ENCODE assay signal across 32 cellular contexts in genomic region chr1:18264450-18265000, GRCh38.
"Had no signal": no experiment of that assay in that cellular context is flagged by ENCODE, and none has a peak within 500 bp of the region (broad histone marks: within the 10 kb centered on the region; RNA-seq: fewer than 3 reads in every experiment).

No MANE protein-coding gene starts in this region.

- H3K36me3 Mint-ChIP-seq: activated CD4-positive, alpha-beta memory T cell treated with anti-CD3 and anti-CD28 coated beads for 36 hours; activated CD8-positive, alpha-beta memory T cell treated with anti-CD3 and anti-CD28 coated beads, Interleukin-2, amount 10 ng/mL, durations not matched to agents 7 days and 5 days; activated naive CD4-positive, alpha-beta T cell treated with anti-CD3 and anti-CD28 coated beads, Interleukin-2, amount 50 U/mL, for 24 hours; activated naive CD8-positive, alpha-beta T cell treated with anti-CD3 and anti-CD28 coated beads for 36 hours had no signal

- H3K4me3 ChIP-seq: adrenal gland, body of pancreas, esophagus muscularis mucosa, gastrocnemius medialis had no signal

- H3K36me3 ChIP-seq: adrenal gland, esophagus muscularis mucosa, gastrocnemius medialis had no signal

- H3K27ac Mint-ChIP-seq: activated B cell treated with CpG ODN at 0.5 μM for 24 hours; activated CD4-positive, alpha-beta memory T cell treated with anti-CD3 and anti-CD28 coated beads for 36 hours; activated CD4-positive, alpha-beta T cell treated with anti-CD3 and anti-CD28 coated beads for 36 hours; activated CD4-positive, alpha-beta T cell treated with anti-CD3 and anti-CD28 coated beads, Interleukin-2, amount 10 ng/mL, durations not matched to agents 24 days and 14 days; activated CD8-positive, alpha-beta memory T cell treated with anti-CD3 and anti-CD28 coated beads, Interleukin-2, amount 10 ng/mL, durations not matched to agents 7 days and 5 days; activated CD8-positive, alpha-beta T cell treated with anti-CD3 and anti-CD28 coated beads, Interleukin-2, amount 10 ng/mL, durations not matched to agents 7 days and 5 days; activated naive CD4-positive, alpha-beta T cell treated with anti-CD3 and anti-CD28 coated beads for 36 hours; activated naive CD4-positive, alpha-beta T cell treated with anti-CD3 and anti-CD28 coated beads, Interleukin-2, amount 50 U/mL, for 24 hours; activated naive CD8-positive, alpha-beta T cell treated with anti-CD3 and anti-CD28 coated beads for 36 hours; activated naive CD8-positive, alpha-beta T cell treated with anti-CD3 and anti-CD28 coated beads, Interleukin-2, amount 50 U/mL, for 24 hours; activated T-helper 1 cell treated with anti-CD3 and anti-CD28 coated beads, Interleukin-12 subunit alpha, Interleukin-12 subunit beta, Interleukin-2, Interleukin-4 antibody, amounts not matched to agents 30 ng/mL and 10 ng/mL and 1 ng/mL, durations not matched to agents 14 hours and 24 hours and 36 hours; activated T-helper 2 cell treated with anti-CD3 and anti-CD28 coated beads, Interferon-gamma antibody, Interleukin-2, Interleukin-4, amounts not matched to agents 10 μg/mL and 5 μg/mL and 100 μg/mL, durations not matched to agents 14 hours and 24 hours and 36 hours; effector memory CD8-positive, alpha-beta T cell had no signal

- H3K4me1 ChIP-seq: adrenal gland, body of pancreas, esophagus muscularis mucosa, foreskin keratinocyte, gastrocnemius medialis had no signal

- ATAC-seq: activated CD4-positive, alpha-beta T cell treated with anti-CD3 and anti-CD28 coated beads for 36 hours; activated CD8-positive, alpha-beta memory T cell treated with anti-CD3 and anti-CD28 coated beads, Interleukin-2, amount 10 ng/mL, durations not matched to agents 7 days and 5 days; activated CD8-positive, alpha-beta T cell treated with anti-CD3 and anti-CD28 coated beads, Interleukin-2, amount 10 ng/mL, durations not matched to agents 7 days and 5 days; activated naive CD8-positive, alpha-beta T cell treated with anti-CD3 and anti-CD28 coated beads, Interleukin-2, amount 50 U/mL, for 24 hours; body of pancreas; effector memory CD8-positive, alpha-beta T cell; foreskin keratinocyte; gastrocnemius medialis had no signal

- H3K9me3 Mint-ChIP-seq: activated B cell treated with CpG ODN at 0.5 μM for 24 hours; activated CD4-positive, alpha-beta memory T cell treated with anti-CD3 and anti-CD28 coated beads for 36 hours; activated CD4-positive, alpha-beta T cell treated with anti-CD3 and anti-CD28 coated beads, Interleukin-2, amount 10 ng/mL, durations not matched to agents 24 days and 14 days; activated naive CD4-positive, alpha-beta T cell treated with anti-CD3 and anti-CD28 coated beads for 36 hours; activated naive CD4-positive, alpha-beta T cell treated with anti-CD3 and anti-CD28 coated beads, Interleukin-2, amount 50 U/mL, for 24 hours; activated naive CD8-positive, alpha-beta T cell treated with anti-CD3 and anti-CD28 coated beads for 36 hours; activated naive CD8-positive, alpha-beta T cell treated with anti-CD3 and anti-CD28 coated beads, Interleukin-2, amount 50 U/mL, for 24 hours; activated T-helper 1 cell treated with anti-CD3 and anti-CD28 coated beads, Interleukin-12 subunit alpha, Interleukin-12 subunit beta, Interleukin-2, Interleukin-4 antibody, amounts not matched to agents 30 ng/mL and 10 ng/mL and 1 ng/mL, durations not matched to agents 14 hours and 24 hours and 36 hours; activated T-helper 2 cell treated with anti-CD3 and anti-CD28 coated beads, Interferon-gamma antibody, Interleukin-2, Interleukin-4, amounts not matched to agents 10 μg/mL and 5 μg/mL and 100 μg/mL, durations not matched to agents 14 hours and 24 hours and 36 hours; effector memory CD8-positive, alpha-beta T cell had no signal

- H3K27ac ChIP-seq: adrenal gland, body of pancreas, esophagus muscularis mucosa, foreskin keratinocyte, gastrocnemius medialis, VCaP had no signal

- H3K4me3 Mint-ChIP-seq: activated B cell treated with CpG ODN at 0.5 μM for 24 hours; activated CD4-positive, alpha-beta memory T cell treated with anti-CD3 and anti-CD28 coated beads for 36 hours; activated CD4-positive, alpha-beta T cell treated with anti-CD3 and anti-CD28 coated beads for 36 hours; activated CD4-positive, alpha-beta T cell treated with anti-CD3 and anti-CD28 coated beads, Interleukin-2, amount 10 ng/mL, durations not matched to agents 24 days and 14 days; activated CD8-positive, alpha-beta memory T cell treated with anti-CD3 and anti-CD28 coated beads, Interleukin-2, amount 10 ng/mL, durations not matched to agents 7 days and 5 days; activated CD8-positive, alpha-beta T cell treated with anti-CD3 and anti-CD28 coated beads, Interleukin-2, amount 10 ng/mL, durations not matched to agents 7 days and 5 days; activated naive CD4-positive, alpha-beta T cell treated with anti-CD3 and anti-CD28 coated beads for 36 hours; activated naive CD4-positive, alpha-beta T cell treated with anti-CD3 and anti-CD28 coated beads, Interleukin-2, amount 50 U/mL, for 24 hours; activated naive CD8-positive, alpha-beta T cell treated with anti-CD3 and anti-CD28 coated beads for 36 hours; activated naive CD8-positive, alpha-beta T cell treated with anti-CD3 and anti-CD28 coated beads, Interleukin-2, amount 50 U/mL, for 24 hours; activated T-helper 1 cell treated with anti-CD3 and anti-CD28 coated beads, Interleukin-12 subunit alpha, Interleukin-12 subunit beta, Interleukin-2, Interleukin-4 antibody, amounts not matched to agents 30 ng/mL and 10 ng/mL and 1 ng/mL, durations not matched to agents 14 hours and 24 hours and 36 hours; effector memory CD8-positive, alpha-beta T cell had no signal

- H3K27me3 Mint-ChIP-seq: activated CD4-positive, alpha-beta T cell treated with anti-CD3 and anti-CD28 coated beads, Interleukin-2, amount 10 ng/mL, durations not matched to agents 24 days and 14 days; activated CD8-positive, alpha-beta memory T cell treated with anti-CD3 and anti-CD28 coated beads, Interleukin-2, amount 10 ng/mL, durations not matched to agents 7 days and 5 days had no signal

- H3K27me3 ChIP-seq: adrenal gland, body of pancreas, foreskin keratinocyte had no signal

- H3K4me1 Mint-ChIP-seq: activated B cell treated with CpG ODN at 0.5 μM for 24 hours; activated CD4-positive, alpha-beta T cell treated with anti-CD3 and anti-CD28 coated beads for 36 hours; activated CD4-positive, alpha-beta T cell treated with anti-CD3 and anti-CD28 coated beads, Interleukin-2, amount 10 ng/mL, durations not matched to agents 24 days and 14 days; activated CD8-positive, alpha-beta memory T cell treated with anti-CD3 and anti-CD28 coated beads, Interleukin-2, amount 10 ng/mL, durations not matched to agents 7 days and 5 days; activated naive CD4-positive, alpha-beta T cell treated with anti-CD3 and anti-CD28 coated beads, Interleukin-2, amount 50 U/mL, for 24 hours; activated naive CD8-positive, alpha-beta T cell treated with anti-CD3 and anti-CD28 coated beads for 36 hours; activated naive CD8-positive, alpha-beta T cell treated with anti-CD3 and anti-CD28 coated beads, Interleukin-2, amount 50 U/mL, for 24 hours had no signal

- DNase-seq: activated B cell treated with CpG ODN at 0.5 μM for 24 hours; activated CD4-positive, alpha-beta memory T cell treated with anti-CD3 and anti-CD28 coated beads for 36 hours; activated CD4-positive, alpha-beta T cell treated with anti-CD3 and anti-CD28 coated beads for 36 hours; activated CD4-positive, alpha-beta T cell treated with anti-CD3 and anti-CD28 coated beads, Interleukin-2, amount 10 ng/mL, durations not matched to agents 24 days and 14 days; activated CD8-positive, alpha-beta memory T cell treated with anti-CD3 and anti-CD28 coated beads, Interleukin-2, amount 10 ng/mL, durations not matched to agents 7 days and 5 days; activated CD8-positive, alpha-beta memory T cell treated with anti-CD3 and anti-CD28 coated beads, Interleukin-2, amount 50 U/mL, for 4 hours; activated CD8-positive, alpha-beta T cell treated with anti-CD3 and anti-CD28 coated beads, Interleukin-2, amount 10 ng/mL, durations not matched to agents 7 days and 5 days; activated effector memory CD4-positive, alpha-beta T cell treated with anti-CD3 and anti-CD28 coated beads, Interleukin-2, amount 50 U/mL, for 16 hours; activated naive CD4-positive, alpha-beta T cell treated with anti-CD3 and anti-CD28 coated beads for 36 hours; activated naive CD8-positive, alpha-beta T cell treated with anti-CD3 and anti-CD28 coated beads for 36 hours; activated naive CD8-positive, alpha-beta T cell treated with anti-CD3 and anti-CD28 coated beads, Interleukin-2, amount 50 U/mL, for 24 hours; activated T-cell treated with anti-CD3 and anti-CD28 coated beads, Interleukin-2, amount 50 U/mL, for 1 hour; activated T-cell treated with anti-CD3 and anti-CD28 coated beads, Interleukin-2, amount 50 U/mL, for 48 hours; adrenal gland; amygdala; aorta; body of pancreas; caudate nucleus; cortex of kidney; dermis blood vessel endothelial cell; effector CD4-positive, alpha-beta T cell; effector memory CD8-positive, alpha-beta T cell; erythroblast; foreskin keratinocyte; gastrocnemius medialis; T-helper 1 cell; T-helper 2 cell had no signal
